8 cellular contexts compared by ENCODE assay signal in genomic region chr20:33719989-33720709, GRCh38. TPM values are rescaled to one million over a fixed set of nuclear protein-coding genes. Genes with fewer than 3 reads are reported as not detected.
DNase-seq lines count a peak whose midpoint lies in the region; ATAC-seq and TF ChIP-seq lines count a peak whose summit lies in the region.

Gene PXMP4, minus strand, starts transcription at chr20:33720310. Its CDS starts 103 bp downstream, at chr20:33720207.

- H3K4me1 ChIP-seq in ovary (ENCODE audit: insufficient read depth) (peaks cover 12% of the 10 kb centered on the region), tibial artery (peaks cover 0 to 23% (median 14%) of the 10 kb centered on the region in 4 donors)

- H3K4me1 Mint-ChIP-seq in activated naive CD8-positive, alpha-beta T cell treated with anti-CD3 and anti-CD28 coated beads, Interleukin-2, amount 10 ng/mL, durations not matched to agents 7 days and 5 days: peaks cover 24% of the 10 kb centered on the region

- no peaks in the 10 kb centered on the region for H3K9me3 ChIP-seq in SU-DHL-6 (ENCODE audit: insufficient read depth, low read length)
- no peaks in the 10 kb centered on the region for H3K9me3 ChIP-seq in ovary
- no peaks in the 10 kb centered on the region for H3K9me3 ChIP-seq in tibial artery

- WGBS in ovary, 3 donors: 1 to 3% (median 2%) methylated on average over 40 to 46 of the region's 46 CpGs

- H4K20me1 ChIP-seq in SU-DHL-6 (ENCODE audit: low read depth, low read length): no peaks in the 10 kb centered on the region

- TF ChIP-seq POLR2A in ovary (IDR thresholded peaks at IDR 0.05): no peak

- H3K4me3 ChIP-seq in GM06990 (replicated peaks; ENCODE audit: low read depth, low read length): peak within 1 kb of the TSS; percentile 67
- H3K4me3 ChIP-seq in SU-DHL-6 (ENCODE audit: insufficient read depth, low read length, poor library complexity, severe bottlenecking): peak within 1 kb of the TSS; percentile 79
- H3K4me3 ChIP-seq in ovary: peak within 1 kb of the TSS; percentile 78
- H3K4me3 ChIP-seq in tibial artery: peak within 1 kb of the TSS; percentile 71 to 74

- peak within 1 kb of the TSS; percentile 73 for H3K9ac ChIP-seq in SU-DHL-6 (ENCODE audit: low read length)

- peaks cover 21% of the 10 kb centered on the region; the same call in 1 of the 2 replicates for H3K79me2 ChIP-seq in SU-DHL-6 (ENCODE audit: insufficient read depth, low read length)

- H3K27me3 ChIP-seq in GM06990 (replicated peaks; ENCODE audit: control insufficient read depth, insufficient read depth, low read length) (no peaks in the 10 kb centered on the region), SU-DHL-6 (ENCODE audit: low read length) (no peaks in the 10 kb centered on the region), ovary (no peaks in the 10 kb centered on the region), tibial artery (no peaks in the 10 kb centered on the region)

- peak within 1 kb of the TSS; percentile 90 for H3K4me3 Mint-ChIP-seq in activated naive CD8-positive, alpha-beta T cell treated with anti-CD3 and anti-CD28 coated beads, Interleukin-2, amount 10 ng/mL, durations not matched to agents 7 days and 5 days

- no peaks in the 10 kb centered on the region for H3K9me3 Mint-ChIP-seq in activated naive CD8-positive, alpha-beta T cell treated with anti-CD3 and anti-CD28 coated beads, Interleukin-2, amount 10 ng/mL, durations not matched to agents 7 days and 5 days

- H3K4me2 ChIP-seq in SU-DHL-6 (ENCODE audit: low read depth, low read length, poor library complexity, severe bottlenecking): peak within 1 kb of the TSS; percentile 66

- TF ChIP-seq CTCF in GM06990 (IDR thresholded peaks at IDR 0.05; ENCODE audit: insufficient read depth, low read length, poor library complexity, severe bottlenecking) (no peak), SU-DHL-6 (IDR thresholded peaks at IDR 0.05; ENCODE audit: insufficient read depth, low read length, poor library complexity, severe bottlenecking) (no peak), ovary (IDR thresholded peaks at IDR 0.05) (no peak), tibial artery (IDR thresholded peaks at IDR 0.05) (no peak)

- DNase-seq in GM06990 (ENCODE audit: extremely low read depth, insufficient read length) (peak; percentile 88), NCI-H1092 treated with DMSO at 0.1 percent for 48 hours (lab: John Stamatoyannopoulos, UW) (peak; percentile 99), Right ventricle myocardium inferior (ENCODE audit: missing footprints) (peak; percentile 93), ovary (peak; percentile 87 to 93 (median 91)), tibial artery (peak; percentile 91 to 95)
- DNase-seq in activated naive CD8-positive, alpha-beta T cell treated with anti-CD3 and anti-CD28 coated beads, Interleukin-2, amount 10 ng/mL, durations not matched to agents 7 days and 5 days: peak; percentile 86

- intact Hi-C loops in Right ventricle myocardium inferior (cut with DNase I): loop anchor here (5.0 kb wide), 1 partner anchor 48 kb away; the partner anchor contains the start of gene NECAB3
- intact Hi-C loops in ovary (cut with DNase I): no loop called here
- intact Hi-C loops in tibial artery (cut with DNase I; ENCODE audit: low total_unique reads): no loop called here

- POLR2A ChIA-PET in activated naive CD8-positive, alpha-beta T cell treated with anti-CD3 and anti-CD28 coated beads, Interleukin-2, amount 10 ng/mL, durations not matched to agents 7 days and 5 days (lab: Charles Lee): interaction anchor here (0.7 to 2.9 kb wide), 15 partner anchors 11 to 392 kb away, joined by 3 to 46 read pairs (median 9); partner anchors contain the start of genes ACTL10, CBFA2T2, E2F1 and EIF2S2

- peak within 1 kb of the TSS; percentile 31 for H2AFZ ChIP-seq in SU-DHL-6 (ENCODE audit: low read depth, low read length, severe bottlenecking)

- ATAC-seq in HG02571 (IDR thresholded peaks at IDR 0.05; ENCODE audit: unreplicated experiment) (peak; percentile 97), Right ventricle myocardium inferior (peak; percentile 99)
- peak; percentile 98 for ATAC-seq in activated naive CD8-positive, alpha-beta T cell treated with anti-CD3 and anti-CD28 coated beads, Interleukin-2, amount 10 ng/mL, durations not matched to agents 7 days and 5 days (ENCODE audit: low read depth)

- no peaks in the 10 kb centered on the region for H3K27me3 Mint-ChIP-seq in activated naive CD8-positive, alpha-beta T cell treated with anti-CD3 and anti-CD28 coated beads, Interleukin-2, amount 10 ng/mL, durations not matched to agents 7 days and 5 days

- H3K27ac Mint-ChIP-seq in activated naive CD8-positive, alpha-beta T cell treated with anti-CD3 and anti-CD28 coated beads, Interleukin-2, amount 10 ng/mL, durations not matched to agents 7 days and 5 days: peak within 1 kb of the TSS; percentile 91

- H3K36me3 ChIP-seq in GM06990 (ENCODE audit: control insufficient read depth, insufficient read depth, low read length): no peaks in the 10 kb centered on the region
- no peaks in the 10 kb centered on the region for H3K36me3 ChIP-seq in SU-DHL-6 (ENCODE audit: low read length)
- H3K36me3 ChIP-seq in ovary: no peaks in the 10 kb centered on the region
- peaks cover 0 to 4% (median 0%) of the 10 kb centered on the region in 3 donors for H3K36me3 ChIP-seq in tibial artery

- no peaks in the 10 kb centered on the region for H3K9me2 ChIP-seq in SU-DHL-6 (replicated peaks; ENCODE audit: insufficient read depth, low read length)

- H3K36me3 Mint-ChIP-seq in activated naive CD8-positive, alpha-beta T cell treated with anti-CD3 and anti-CD28 coated beads, Interleukin-2, amount 10 ng/mL, durations not matched to agents 7 days and 5 days: peaks cover 4% of the 10 kb centered on the region

- no peak for TF ChIP-seq EP300 in ovary (IDR thresholded peaks at IDR 0.05)

- H3K27ac ChIP-seq in SU-DHL-6 (ENCODE audit: low read depth, low read length) (peak within 1 kb of the TSS; percentile 39), ovary (peak within 1 kb of the TSS in 1 of 2 donors; percentile 24), tibial artery (peak within 1 kb of the TSS; percentile 72 to 82)

- 0 out of 2 replicates have a peak, but pooled peaks cover 5% of the 10 kb centered on the region for H3F3A ChIP-seq in SU-DHL-6 (ENCODE audit: insufficient read depth)

RNA-seq across cellular contexts. Expression of gene PXMP4, which starts in this region (rescaled TPM):
- total RNA-seq in activated naive CD8-positive, alpha-beta T cell treated with anti-CD3 and anti-CD28 coated beads, Interleukin-2, amount 10 ng/mL, durations not matched to agents 7 days and 5 days: 10 to 100 TPM; 13.4 to 19.2 TPM
- total RNA-seq in Right ventricle myocardium inferior: 11.4 TPM
- 10 to 100 TPM in 5 of 7 donors, 1 to 10 TPM in 2; 3.4 to 15.1 (median 11.8) TPM for total RNA-seq in ovary
- polyA plus RNA-seq in ovary: 1 to 10 TPM; 5.3 to 8.8 TPM
